Comparison of ENCODE assay signal across 1 cellular context in the genomic region with DNA sequence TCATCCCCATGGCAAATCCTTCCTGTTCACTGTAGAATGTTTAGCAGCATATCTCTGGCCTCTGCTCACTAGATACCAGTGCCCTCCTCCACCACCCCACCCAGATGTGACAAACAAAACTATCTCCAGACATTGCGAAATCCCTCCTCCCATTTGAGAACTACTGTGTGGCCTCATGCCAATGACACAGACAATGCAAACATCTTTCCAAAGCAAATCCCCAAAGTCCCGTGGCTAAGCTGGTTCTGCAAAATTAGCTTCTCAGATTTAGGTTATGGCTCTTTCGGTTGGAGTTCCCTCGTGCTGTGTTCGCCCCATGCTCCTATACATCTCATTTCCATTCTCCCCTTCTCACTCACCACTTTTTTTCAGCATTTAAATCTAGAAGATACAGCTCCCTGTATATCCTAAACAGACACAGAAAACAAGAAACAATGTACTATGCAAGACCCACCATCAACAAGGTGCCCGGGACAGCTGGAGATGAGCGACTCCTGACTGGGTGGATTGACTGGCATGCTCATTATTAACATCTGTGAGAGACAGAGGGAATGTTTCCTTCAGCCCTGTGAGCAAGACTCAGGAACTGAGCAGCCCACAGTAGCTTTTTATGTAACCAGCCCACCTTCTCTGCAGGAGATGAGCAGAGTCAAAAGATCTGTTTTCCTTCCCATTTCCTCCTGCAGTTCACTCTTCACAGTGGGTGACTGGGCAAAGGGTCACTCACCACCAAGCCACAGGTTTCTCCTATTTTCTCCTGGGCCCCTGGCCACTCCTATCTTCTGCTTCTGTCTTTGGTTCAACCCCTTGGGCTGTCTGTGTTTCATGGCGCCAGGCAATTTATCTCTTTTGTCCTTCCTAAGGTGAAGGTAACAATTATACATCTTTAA.
TF ChIP-seq lines count a peak whose summit lies in the region.

No MANE protein-coding gene starts in this region.

TF ChIP-seq in HepG2, 621 proteins besides CTCF, POLR2A, EP300 and RAD21 (continued from another document and continues in another):
- TF ChIP-seq SOX6 (IDR thresholded peaks at IDR 0.05) (no peak), SOX6 (CRISPR knock-in tag; IDR thresholded peaks at IDR 0.05) (peak; percentile 98), ZKSCAN1 (IDR thresholded peaks at IDR 0.05; ENCODE audit: low read length) (0 out of 2 replicates have a peak, but pooled peaks have one; percentile 55), ZNF563 (CRISPR knock-in tag; IDR thresholded peaks at IDR 0.05) (no peak), ZNF614 (CRISPR knock-in tag; IDR thresholded peaks at IDR 0.05; ENCODE audit: borderline replicate concordance) (peak; percentile 35; the same call in 1 of the 2 replicates), ZMYM2 (CRISPR knock-in tag; IDR thresholded peaks at IDR 0.05) (no peak), SP140L (CRISPR knock-in tag; IDR thresholded peaks at IDR 0.05; ENCODE audit: borderline replicate concordance) (no peak), ZNF350 (CRISPR knock-in tag; IDR thresholded peaks at IDR 0.05; ENCODE audit: borderline replicate concordance, low read depth) (no peak), ZNF772 (CRISPR knock-in tag; IDR thresholded peaks at IDR 0.05) (peak; percentile 64; the same call in 1 of the 2 replicates), ZNF160 (CRISPR knock-in tag; IDR thresholded peaks at IDR 0.05) (no peak), SNAI1 (CRISPR knock-in tag; IDR thresholded peaks at IDR 0.05; ENCODE audit: borderline replicate concordance) (no peak), ZNF317 (CRISPR knock-in tag; IDR thresholded peaks at IDR 0.05) (no peak), RBAK (CRISPR knock-in tag; IDR thresholded peaks at IDR 0.05) (no peak), ZNF782 (CRISPR knock-in tag; IDR thresholded peaks at IDR 0.05; ENCODE audit: borderline replicate concordance) (no peak), CREM (IDR thresholded peaks at IDR 0.05) (peak; percentile 68; the same call in 1 of the 2 replicates), CREM (CRISPR knock-in tag; IDR thresholded peaks at IDR 0.05) (no peak), ZNF709 (CRISPR knock-in tag; IDR thresholded peaks at IDR 0.05) (no peak), ARID2 (CRISPR knock-in tag; IDR thresholded peaks at IDR 0.05; ENCODE audit: borderline replicate concordance) (peak; percentile 76; the same call in 1 of the 2 replicates), ZNF354B (CRISPR knock-in tag; IDR thresholded peaks at IDR 0.05) (no peak), ZNF7 (CRISPR knock-in tag; IDR thresholded peaks at IDR 0.05) (no peak), NKX3-1 (CRISPR knock-in tag; IDR thresholded peaks at IDR 0.05) (no peak), ZBTB20 (CRISPR knock-in tag; IDR thresholded peaks at IDR 0.05; ENCODE audit: borderline replicate concordance, low read depth) (0 out of 2 replicates have a peak, but pooled peaks have one; percentile 32), YEATS4 (CRISPR knock-in tag; IDR thresholded peaks at IDR 0.05; ENCODE audit: borderline replicate concordance) (0 out of 2 replicates have a peak, but pooled peaks have one; percentile 45), CBX5 (CRISPR knock-in tag; IDR thresholded peaks at IDR 0.05; ENCODE audit: borderline replicate concordance) (peak; percentile 59; the same call in 1 of the 2 replicates), ZNF589 (CRISPR knock-in tag; conservative IDR thresholded peaks at IDR 0.05) (no peak), ZBTB21 (CRISPR knock-in tag; IDR thresholded peaks at IDR 0.05) (no peak), ZMAT3 (CRISPR knock-in tag; conservative IDR thresholded peaks at IDR 0.05) (peak; percentile 23; the same call in 1 of the 2 replicates), RFX3 (CRISPR knock-in tag; IDR thresholded peaks at IDR 0.05) (no peak), ZSCAN29 (CRISPR knock-in tag; conservative IDR thresholded peaks at IDR 0.05) (0 out of 2 replicates have a peak, but pooled peaks have one; percentile 65), NFYB (CRISPR knock-in tag; IDR thresholded peaks at IDR 0.05) (no peak), ZFP1 (CRISPR knock-in tag; IDR thresholded peaks at IDR 0.05) (peak; percentile 82; the same call in 1 of the 2 replicates), TCF7 (IDR thresholded peaks at IDR 0.05; ENCODE audit: low read depth) (peak; percentile 69)
- TF ChIP-seq, protein P1, sequence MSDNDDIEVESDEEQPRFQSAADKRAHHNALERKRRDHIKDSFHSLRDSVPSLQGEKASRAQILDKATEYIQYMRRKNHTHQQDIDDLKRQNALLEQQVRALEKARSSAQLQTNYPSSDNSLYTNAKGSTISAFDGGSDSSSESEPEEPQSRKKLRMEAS (IDR thresholded peaks at IDR 0.05) = peak; percentile 76
- TF ChIP-seq, protein P2, sequence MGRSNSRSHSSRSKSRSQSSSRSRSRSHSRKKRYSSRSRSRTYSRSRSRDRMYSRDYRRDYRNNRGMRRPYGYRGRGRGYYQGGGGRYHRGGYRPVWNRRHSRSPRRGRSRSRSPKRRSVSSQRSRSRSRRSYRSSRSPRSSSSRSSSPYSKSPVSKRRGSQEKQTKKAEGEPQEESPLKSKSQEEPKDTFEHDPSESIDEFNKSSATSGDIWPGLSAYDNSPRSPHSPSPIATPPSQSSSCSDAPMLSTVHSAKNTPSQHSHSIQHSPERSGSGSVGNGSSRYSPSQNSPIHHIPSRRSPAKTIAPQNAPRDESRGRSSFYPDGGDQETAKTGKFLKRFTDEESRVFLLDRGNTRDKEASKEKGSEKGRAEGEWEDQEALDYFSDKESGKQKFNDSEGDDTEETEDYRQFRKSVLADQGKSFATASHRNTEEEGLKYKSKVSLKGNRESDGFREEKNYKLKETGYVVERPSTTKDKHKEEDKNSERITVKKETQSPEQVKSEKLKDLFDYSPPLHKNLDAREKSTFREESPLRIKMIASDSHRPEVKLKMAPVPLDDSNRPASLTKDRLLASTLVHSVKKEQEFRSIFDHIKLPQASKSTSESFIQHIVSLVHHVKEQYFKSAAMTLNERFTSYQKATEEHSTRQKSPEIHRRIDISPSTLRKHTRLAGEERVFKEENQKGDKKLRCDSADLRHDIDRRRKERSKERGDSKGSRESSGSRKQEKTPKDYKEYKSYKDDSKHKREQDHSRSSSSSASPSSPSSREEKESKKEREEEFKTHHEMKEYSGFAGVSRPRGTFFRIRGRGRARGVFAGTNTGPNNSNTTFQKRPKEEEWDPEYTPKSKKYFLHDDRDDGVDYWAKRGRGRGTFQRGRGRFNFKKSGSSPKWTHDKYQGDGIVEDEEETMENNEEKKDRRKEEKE (IDR thresholded peaks at IDR 0.05) = no peak
- TF ChIP-seq, protein P3, sequence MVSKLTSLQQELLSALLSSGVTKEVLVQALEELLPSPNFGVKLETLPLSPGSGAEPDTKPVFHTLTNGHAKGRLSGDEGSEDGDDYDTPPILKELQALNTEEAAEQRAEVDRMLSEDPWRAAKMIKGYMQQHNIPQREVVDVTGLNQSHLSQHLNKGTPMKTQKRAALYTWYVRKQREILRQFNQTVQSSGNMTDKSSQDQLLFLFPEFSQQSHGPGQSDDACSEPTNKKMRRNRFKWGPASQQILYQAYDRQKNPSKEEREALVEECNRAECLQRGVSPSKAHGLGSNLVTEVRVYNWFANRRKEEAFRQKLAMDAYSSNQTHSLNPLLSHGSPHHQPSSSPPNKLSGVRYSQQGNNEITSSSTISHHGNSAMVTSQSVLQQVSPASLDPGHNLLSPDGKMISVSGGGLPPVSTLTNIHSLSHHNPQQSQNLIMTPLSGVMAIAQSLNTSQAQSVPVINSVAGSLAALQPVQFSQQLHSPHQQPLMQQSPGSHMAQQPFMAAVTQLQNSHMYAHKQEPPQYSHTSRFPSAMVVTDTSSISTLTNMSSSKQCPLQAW (CRISPR knock-in tag; IDR thresholded peaks at IDR 0.05) = peak; percentile 67; the same call in 1 of the 2 replicates
- TF ChIP-seq, protein P4, sequence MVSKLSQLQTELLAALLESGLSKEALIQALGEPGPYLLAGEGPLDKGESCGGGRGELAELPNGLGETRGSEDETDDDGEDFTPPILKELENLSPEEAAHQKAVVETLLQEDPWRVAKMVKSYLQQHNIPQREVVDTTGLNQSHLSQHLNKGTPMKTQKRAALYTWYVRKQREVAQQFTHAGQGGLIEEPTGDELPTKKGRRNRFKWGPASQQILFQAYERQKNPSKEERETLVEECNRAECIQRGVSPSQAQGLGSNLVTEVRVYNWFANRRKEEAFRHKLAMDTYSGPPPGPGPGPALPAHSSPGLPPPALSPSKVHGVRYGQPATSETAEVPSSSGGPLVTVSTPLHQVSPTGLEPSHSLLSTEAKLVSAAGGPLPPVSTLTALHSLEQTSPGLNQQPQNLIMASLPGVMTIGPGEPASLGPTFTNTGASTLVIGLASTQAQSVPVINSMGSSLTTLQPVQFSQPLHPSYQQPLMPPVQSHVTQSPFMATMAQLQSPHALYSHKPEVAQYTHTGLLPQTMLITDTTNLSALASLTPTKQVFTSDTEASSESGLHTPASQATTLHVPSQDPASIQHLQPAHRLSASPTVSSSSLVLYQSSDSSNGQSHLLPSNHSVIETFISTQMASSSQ (IDR thresholded peaks at IDR 0.05; ENCODE audit: low read depth) = peak; percentile 61; the same call in 1 of the 2 replicates
- TF ChIP-seq, protein P4 (CRISPR knock-in tag; IDR thresholded peaks at IDR 0.05; ENCODE audit: borderline replicate concordance) = peak; percentile 83
- TF ChIP-seq, protein P5, sequence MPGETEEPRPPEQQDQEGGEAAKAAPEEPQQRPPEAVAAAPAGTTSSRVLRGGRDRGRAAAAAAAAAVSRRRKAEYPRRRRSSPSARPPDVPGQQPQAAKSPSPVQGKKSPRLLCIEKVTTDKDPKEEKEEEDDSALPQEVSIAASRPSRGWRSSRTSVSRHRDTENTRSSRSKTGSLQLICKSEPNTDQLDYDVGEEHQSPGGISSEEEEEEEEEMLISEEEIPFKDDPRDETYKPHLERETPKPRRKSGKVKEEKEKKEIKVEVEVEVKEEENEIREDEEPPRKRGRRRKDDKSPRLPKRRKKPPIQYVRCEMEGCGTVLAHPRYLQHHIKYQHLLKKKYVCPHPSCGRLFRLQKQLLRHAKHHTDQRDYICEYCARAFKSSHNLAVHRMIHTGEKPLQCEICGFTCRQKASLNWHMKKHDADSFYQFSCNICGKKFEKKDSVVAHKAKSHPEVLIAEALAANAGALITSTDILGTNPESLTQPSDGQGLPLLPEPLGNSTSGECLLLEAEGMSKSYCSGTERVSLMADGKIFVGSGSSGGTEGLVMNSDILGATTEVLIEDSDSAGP (CRISPR knock-in tag; IDR thresholded peaks at IDR 0.05; ENCODE audit: borderline replicate concordance) = no peak
- TF ChIP-seq, protein P6, sequence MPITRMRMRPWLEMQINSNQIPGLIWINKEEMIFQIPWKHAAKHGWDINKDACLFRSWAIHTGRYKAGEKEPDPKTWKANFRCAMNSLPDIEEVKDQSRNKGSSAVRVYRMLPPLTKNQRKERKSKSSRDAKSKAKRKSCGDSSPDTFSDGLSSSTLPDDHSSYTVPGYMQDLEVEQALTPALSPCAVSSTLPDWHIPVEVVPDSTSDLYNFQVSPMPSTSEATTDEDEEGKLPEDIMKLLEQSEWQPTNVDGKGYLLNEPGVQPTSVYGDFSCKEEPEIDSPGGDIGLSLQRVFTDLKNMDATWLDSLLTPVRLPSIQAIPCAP (CRISPR knock-in tag; IDR thresholded peaks at IDR 0.05; ENCODE audit: low read depth) = no peak
- TF ChIP-seq, protein P7, sequence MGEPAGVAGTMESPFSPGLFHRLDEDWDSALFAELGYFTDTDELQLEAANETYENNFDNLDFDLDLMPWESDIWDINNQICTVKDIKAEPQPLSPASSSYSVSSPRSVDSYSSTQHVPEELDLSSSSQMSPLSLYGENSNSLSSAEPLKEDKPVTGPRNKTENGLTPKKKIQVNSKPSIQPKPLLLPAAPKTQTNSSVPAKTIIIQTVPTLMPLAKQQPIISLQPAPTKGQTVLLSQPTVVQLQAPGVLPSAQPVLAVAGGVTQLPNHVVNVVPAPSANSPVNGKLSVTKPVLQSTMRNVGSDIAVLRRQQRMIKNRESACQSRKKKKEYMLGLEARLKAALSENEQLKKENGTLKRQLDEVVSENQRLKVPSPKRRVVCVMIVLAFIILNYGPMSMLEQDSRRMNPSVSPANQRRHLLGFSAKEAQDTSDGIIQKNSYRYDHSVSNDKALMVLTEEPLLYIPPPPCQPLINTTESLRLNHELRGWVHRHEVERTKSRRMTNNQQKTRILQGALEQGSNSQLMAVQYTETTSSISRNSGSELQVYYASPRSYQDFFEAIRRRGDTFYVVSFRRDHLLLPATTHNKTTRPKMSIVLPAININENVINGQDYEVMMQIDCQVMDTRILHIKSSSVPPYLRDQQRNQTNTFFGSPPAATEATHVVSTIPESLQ (CRISPR knock-in tag; conservative IDR thresholded peaks at IDR 0.05) = no peak
- TF ChIP-seq, protein P8, sequence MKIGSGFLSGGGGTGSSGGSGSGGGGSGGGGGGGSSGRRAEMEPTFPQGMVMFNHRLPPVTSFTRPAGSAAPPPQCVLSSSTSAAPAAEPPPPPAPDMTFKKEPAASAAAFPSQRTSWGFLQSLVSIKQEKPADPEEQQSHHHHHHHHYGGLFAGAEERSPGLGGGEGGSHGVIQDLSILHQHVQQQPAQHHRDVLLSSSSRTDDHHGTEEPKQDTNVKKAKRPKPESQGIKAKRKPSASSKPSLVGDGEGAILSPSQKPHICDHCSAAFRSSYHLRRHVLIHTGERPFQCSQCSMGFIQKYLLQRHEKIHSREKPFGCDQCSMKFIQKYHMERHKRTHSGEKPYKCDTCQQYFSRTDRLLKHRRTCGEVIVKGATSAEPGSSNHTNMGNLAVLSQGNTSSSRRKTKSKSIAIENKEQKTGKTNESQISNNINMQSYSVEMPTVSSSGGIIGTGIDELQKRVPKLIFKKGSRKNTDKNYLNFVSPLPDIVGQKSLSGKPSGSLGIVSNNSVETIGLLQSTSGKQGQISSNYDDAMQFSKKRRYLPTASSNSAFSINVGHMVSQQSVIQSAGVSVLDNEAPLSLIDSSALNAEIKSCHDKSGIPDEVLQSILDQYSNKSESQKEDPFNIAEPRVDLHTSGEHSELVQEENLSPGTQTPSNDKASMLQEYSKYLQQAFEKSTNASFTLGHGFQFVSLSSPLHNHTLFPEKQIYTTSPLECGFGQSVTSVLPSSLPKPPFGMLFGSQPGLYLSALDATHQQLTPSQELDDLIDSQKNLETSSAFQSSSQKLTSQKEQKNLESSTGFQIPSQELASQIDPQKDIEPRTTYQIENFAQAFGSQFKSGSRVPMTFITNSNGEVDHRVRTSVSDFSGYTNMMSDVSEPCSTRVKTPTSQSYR (CRISPR knock-in tag; IDR thresholded peaks at IDR 0.05; ENCODE audit: borderline replicate concordance) = peak; percentile 77; the same call in 1 of the 2 replicates
- TF ChIP-seq, protein P9, sequence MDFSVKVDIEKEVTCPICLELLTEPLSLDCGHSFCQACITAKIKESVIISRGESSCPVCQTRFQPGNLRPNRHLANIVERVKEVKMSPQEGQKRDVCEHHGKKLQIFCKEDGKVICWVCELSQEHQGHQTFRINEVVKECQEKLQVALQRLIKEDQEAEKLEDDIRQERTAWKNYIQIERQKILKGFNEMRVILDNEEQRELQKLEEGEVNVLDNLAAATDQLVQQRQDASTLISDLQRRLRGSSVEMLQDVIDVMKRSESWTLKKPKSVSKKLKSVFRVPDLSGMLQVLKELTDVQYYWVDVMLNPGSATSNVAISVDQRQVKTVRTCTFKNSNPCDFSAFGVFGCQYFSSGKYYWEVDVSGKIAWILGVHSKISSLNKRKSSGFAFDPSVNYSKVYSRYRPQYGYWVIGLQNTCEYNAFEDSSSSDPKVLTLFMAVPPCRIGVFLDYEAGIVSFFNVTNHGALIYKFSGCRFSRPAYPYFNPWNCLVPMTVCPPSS (IDR thresholded peaks at IDR 0.05) = no peak
